25 cellular contexts compared by ENCODE assay signal in genomic region chr7:155340071-155340531, GRCh38.
"Had no signal": no experiment of that assay in that cellular context is flagged by ENCODE, and none has a peak within 500 bp of the region (broad histone marks: within the 10 kb centered on the region; RNA-seq: fewer than 3 reads in every experiment).

No MANE protein-coding gene starts in this region.

- H3K27me3 ChIP-seq: adrenal gland, Peyer's patch had no signal

- H3K4me1 ChIP-seq: SJCRH30 had no signal

- H3K4me2 ChIP-seq: KMS-11, SK-N-SH had no signal

- H3K27ac ChIP-seq: adrenal gland, KMS-11, Peyer's patch, RWPE1, SJCRH30, VCaP had no signal

- H3K36me3 ChIP-seq: adrenal gland, Peyer's patch, SJCRH30 had no signal

- H3K4me3 Mint-ChIP-seq: activated CD4-positive, alpha-beta memory T cell treated with anti-CD3 and anti-CD28 coated beads for 36 hours; activated CD4-positive, alpha-beta T cell treated with anti-CD3 and anti-CD28 coated beads, Interleukin-2, amount 10 ng/mL, durations not matched to agents 7 days and 5 days; activated naive CD8-positive, alpha-beta T cell treated with anti-CD3 and anti-CD28 coated beads, Interleukin-2, amount 10 ng/mL, durations not matched to agents 7 days and 5 days; activated T-cell treated with anti-CD3 and anti-CD28 coated beads, Interleukin-2, amount 50 U/mL, for 72 hours had no signal

- ATAC-seq: activated T-cell treated with anti-CD3 and anti-CD28 coated beads, Interleukin-2, amount 50 U/mL, for 72 hours had no signal

- H3K9me3 ChIP-seq: adrenal gland, Peyer's patch, SJCRH30, SK-N-SH had no signal

- H3K4me3 ChIP-seq: adrenal gland, Peyer's patch, SJCRH30 had no signal

- H3K27ac Mint-ChIP-seq: activated CD4-positive, alpha-beta memory T cell treated with anti-CD3 and anti-CD28 coated beads for 36 hours; activated CD4-positive, alpha-beta T cell treated with anti-CD3 and anti-CD28 coated beads, Interleukin-2, amount 10 ng/mL, durations not matched to agents 7 days and 5 days; activated naive CD8-positive, alpha-beta T cell treated with anti-CD3 and anti-CD28 coated beads, Interleukin-2, amount 10 ng/mL, durations not matched to agents 7 days and 5 days; activated T-cell treated with anti-CD3 and anti-CD28 coated beads, Interleukin-2, amount 50 U/mL, for 72 hours had no signal

- H3K9me3 Mint-ChIP-seq: activated CD4-positive, alpha-beta memory T cell treated with anti-CD3 and anti-CD28 coated beads for 36 hours; activated CD4-positive, alpha-beta T cell treated with anti-CD3 and anti-CD28 coated beads, Interleukin-2, amount 10 ng/mL, durations not matched to agents 7 days and 5 days; activated naive CD8-positive, alpha-beta T cell treated with anti-CD3 and anti-CD28 coated beads, Interleukin-2, amount 10 ng/mL, durations not matched to agents 7 days and 5 days; activated T-cell treated with anti-CD3 and anti-CD28 coated beads, Interleukin-2, amount 50 U/mL, for 72 hours had no signal

- H3K9ac ChIP-seq: KMS-11, SK-N-SH had no signal

- DNase-seq: activated CD4-positive, alpha-beta memory T cell treated with anti-CD3 and anti-CD28 coated beads for 36 hours; activated CD4-positive, alpha-beta T cell treated with anti-CD3 and anti-CD28 coated beads, Interleukin-2, amount 10 ng/mL, durations not matched to agents 7 days and 5 days; activated CD4-positive, CD25-positive, alpha-beta regulatory T cell; activated naive CD4-positive, alpha-beta T cell treated with anti-CD3 and anti-CD28 coated beads, Interleukin-2, amount 50 U/mL, for 16 hours; activated naive CD8-positive, alpha-beta T cell treated with anti-CD3 and anti-CD28 coated beads, Interleukin-2, amount 10 ng/mL, durations not matched to agents 7 days and 5 days; activated T-cell treated with anti-CD3 and anti-CD28 coated beads, Interleukin-2, amount 50 U/mL, for 72 hours; adrenal gland; anterior cingulate cortex; caudate nucleus; NCI-H1092; NCI-H1417; NCI-H2029; NCI-H2107; NCI-H2171 treated with DMSO at 0.1 percent for 48 hours; NCI-H510A treated with DMSO at 0.1 percent for 48 hours; NCI-H69; NK-92 treated with Interleukin-12 subunit alpha and Interleukin-12 subunit beta, amount 100 ng/mL, for 24 hours; Peyer's patch; Right ventricle myocardium superior; SJCRH30; SK-N-SH; T-helper 1 cell had no signal

- H3K36me3 Mint-ChIP-seq: activated CD4-positive, alpha-beta memory T cell treated with anti-CD3 and anti-CD28 coated beads for 36 hours; activated naive CD8-positive, alpha-beta T cell treated with anti-CD3 and anti-CD28 coated beads, Interleukin-2, amount 10 ng/mL, durations not matched to agents 7 days and 5 days had no signal
